Comparison of ENCODE assay signal across 22 cellular contexts in the genomic region with DNA sequence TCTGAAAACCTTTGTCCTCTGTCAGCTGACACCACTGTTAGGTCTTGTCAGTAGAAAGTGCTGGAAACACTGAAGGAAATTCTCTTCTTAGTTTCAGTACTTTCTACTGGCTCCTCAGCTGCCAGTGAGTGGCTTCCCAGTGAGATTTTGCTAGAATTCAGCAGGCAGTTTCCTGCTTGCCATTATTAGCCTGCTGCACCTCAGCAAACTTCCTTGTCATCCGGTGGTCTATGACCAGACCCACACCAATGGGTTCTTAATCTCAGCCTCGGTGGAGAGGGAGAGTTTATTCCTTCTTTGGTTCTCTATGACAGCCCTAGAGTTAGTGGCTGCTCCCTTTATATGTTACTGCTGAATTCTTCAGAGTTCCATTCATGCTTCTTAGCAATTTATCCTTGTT.
A peak's percentile ranks its signal among the peaks of the same experiment; 100 is the strongest.
DNase-seq lines count a peak whose midpoint lies in the region; ATAC-seq and TF ChIP-seq lines count a peak whose summit lies in the region.
"Had no signal": no experiment of that assay in that cellular context is flagged by ENCODE, and none has a peak within 500 bp of the region (broad histone marks: within the 10 kb centered on the region; RNA-seq: fewer than 3 reads in every experiment).

No MANE protein-coding gene starts in this region.

- H3K27me3 Mint-ChIP-seq in naive thymus-derived CD8-positive, alpha-beta T cell = no peaks in the 10 kb centered on the region
- H3K27me3 Mint-ChIP-seq: T-cell had no signal

- H3K9me3 ChIP-seq in BLaER1 = no peaks in the 10 kb centered on the region
- no peaks in the 10 kb centered on the region for H3K9me3 ChIP-seq in OCI-LY7 (ENCODE audit: low read length)
- H3K9me3 ChIP-seq: A549, Caco-2, SJCRH30 had no signal

- no peak overlapping the region for H3K9ac ChIP-seq in BLaER1

- H3K4me1 Mint-ChIP-seq in naive thymus-derived CD8-positive, alpha-beta T cell = no peaks in the 10 kb centered on the region
- H3K4me1 Mint-ChIP-seq: CD14-positive monocyte, T-cell had no signal

- intact Hi-C loops in OCI-LY7 (cut with micrococcal nuclease; ENCODE audit: unreplicated experiment) = no loop called here

- DNase-seq in H7 (peak; percentile 0), SK-MEL-5 (ENCODE audit: low read depth, low spot score) (peak; percentile 3), iPS-NIHi11 (ENCODE audit: low spot score) (peak; percentile 22), NCI-H524 treated with DMSO at 0.1 percent for 48 hours (lab: John Stamatoyannopoulos, UW) (no peak), OCI-LY7 (ENCODE audit: low spot score) (no peak)
- no peak for DNase-seq in naive thymus-derived CD8-positive, alpha-beta T cell
- DNase-seq: Caco-2; DMS53; KBM-7; NCI-H1048; NCI-H1436 treated with DMSO at 0.1 percent for 48 hours; NCI-H2081 treated with DMSO at 0.1 percent for 48 hours; NCI-H226; NCI-H526; NK-92 treated with Interleukin-12 subunit alpha and Interleukin-12 subunit beta, amount 100 ng/mL, for 24 hours; T-cell had no signal

- CTCF ChIA-PET in OCI-LY7 (lab: Charles Lee; ENCODE audit: unreplicated experiment) = no interaction called here

- peaks cover 0 to 12% (median 2%) of the 10 kb centered on the region in 9 donors for H3K9me3 Mint-ChIP-seq in naive thymus-derived CD8-positive, alpha-beta T cell

- no peak overlapping the region for H3K4me3 ChIP-seq in BLaER1
- no peak overlapping the region for H3K4me3 ChIP-seq in H7 (ENCODE audit: insufficient read depth, low read depth, low read length)
- H3K4me3 ChIP-seq in OCI-LY7 (ENCODE audit: low read depth, low read length, poor library complexity, severe bottlenecking) = no peak overlapping the region
- H3K4me3 ChIP-seq: A549, SJCRH30 had no signal

- in situ Hi-C loops in SK-MEL-5 (cut with HindIII; ENCODE audit: low pct_unique_long_range_greater_than_20kb, low sequenced_read_pairs) = no loop called here

- no peaks in the 10 kb centered on the region for H3K79me2 ChIP-seq in OCI-LY7 (ENCODE audit: insufficient read depth, low read depth, low read length)

- H3K36me3 ChIP-seq in BLaER1 (no peaks in the 10 kb centered on the region), H7 (replicated peaks; ENCODE audit: control insufficient read depth, insufficient read depth, low read length) (no peaks in the 10 kb centered on the region), OCI-LY7 (ENCODE audit: insufficient read depth, low read length) (no peaks in the 10 kb centered on the region)
- H3K36me3 ChIP-seq: SJCRH30 had no signal

- H3K36me3 Mint-ChIP-seq in naive thymus-derived CD8-positive, alpha-beta T cell = no peaks in the 10 kb centered on the region
- H3K36me3 Mint-ChIP-seq: CD14-positive monocyte, T-cell had no signal

- no peaks in the 10 kb centered on the region for H4K20me1 ChIP-seq in BLaER1
- no peaks in the 10 kb centered on the region for H4K20me1 ChIP-seq in OCI-LY7 (ENCODE audit: insufficient read depth, low read length)

- no peak for ATAC-seq in naive thymus-derived CD8-positive, alpha-beta T cell
- ATAC-seq in GM21360 (IDR thresholded peaks at IDR 0.05; ENCODE audit: unreplicated experiment) = no peak
- ATAC-seq: A549, HCT116, T-cell had no signal

- no peak overlapping the region for H3K27ac Mint-ChIP-seq in naive thymus-derived CD8-positive, alpha-beta T cell
- H3K27ac Mint-ChIP-seq: CD14-positive monocyte, T-cell had no signal

- H3K27me3 ChIP-seq in BLaER1 = no peaks in the 10 kb centered on the region
- H3K27me3 ChIP-seq in H7 (ENCODE audit: control insufficient read depth, insufficient read depth, low read length) = no peaks in the 10 kb centered on the region
- H3K27me3 ChIP-seq: SJCRH30 had no signal

- H3K4me3 Mint-ChIP-seq in naive thymus-derived CD8-positive, alpha-beta T cell = no peak overlapping the region
- H3K4me3 Mint-ChIP-seq: CD14-positive monocyte, T-cell had no signal

- no peaks in the 10 kb centered on the region for H3K9me2 ChIP-seq in OCI-LY7 (ENCODE audit: insufficient read depth, low read length)

- no peak for TF ChIP-seq CTCF in OCI-LY7 (conservative IDR thresholded peaks at IDR 0.05; ENCODE audit: low read length)

- BruUV-seq in OCI-LY7 (replicated peaks; lab: Mats Ljungman, UMichigan) = no TSS peak

- H3K27ac ChIP-seq in BLaER1 (peak overlapping the region; percentile 29; the same call in 1 of the 2 replicates), OCI-LY7 (ENCODE audit: low read depth, low read length, poor library complexity, severe bottlenecking) (no peak overlapping the region)
- H3K27ac ChIP-seq: A549, SJCRH30 had no signal

- H3K4me2 ChIP-seq in BLaER1 = peak overlapping the region; percentile 55
- no peak overlapping the region for H3K4me2 ChIP-seq in OCI-LY7 (ENCODE audit: low read length)
- H3K4me2 ChIP-seq: A549 had no signal

- H2AFZ ChIP-seq in OCI-LY7 (ENCODE audit: low read length) = no peak overlapping the region

- H3K4me1 ChIP-seq in BLaER1 (peaks cover 9% of the 10 kb centered on the region; the same call in 1 of the 2 replicates), OCI-LY7 (ENCODE audit: insufficient read depth, low read length, poor library complexity, severe bottlenecking) (no peaks in the 10 kb centered on the region)
- H3K4me1 ChIP-seq: A549, Caco-2, SJCRH30 had no signal

- POLR2A ChIA-PET in OCI-LY7 (lab: Charles Lee) = no interaction called here
- POLR2A ChIA-PET in naive thymus-derived CD8-positive, alpha-beta T cell (lab: Charles Lee) = no interaction called here

Comparison
In these comparisons a context has a peak if more than half of its experiments do, and no peak if none do; other contexts are left out.
1. DNase-seq: peak in H7 (single experiment), SK-MEL-5 (single experiment) and iPS-NIHi11 (single experiment); none in NCI-H524 treated with DMSO at 0.1 percent for 48 hours (single experiment), OCI-LY7 (single experiment) and naive thymus-derived CD8-positive, alpha-beta T cell (0 of 10).